Comparison of ENCODE assay signal across 15 cellular contexts in the genomic region with DNA sequence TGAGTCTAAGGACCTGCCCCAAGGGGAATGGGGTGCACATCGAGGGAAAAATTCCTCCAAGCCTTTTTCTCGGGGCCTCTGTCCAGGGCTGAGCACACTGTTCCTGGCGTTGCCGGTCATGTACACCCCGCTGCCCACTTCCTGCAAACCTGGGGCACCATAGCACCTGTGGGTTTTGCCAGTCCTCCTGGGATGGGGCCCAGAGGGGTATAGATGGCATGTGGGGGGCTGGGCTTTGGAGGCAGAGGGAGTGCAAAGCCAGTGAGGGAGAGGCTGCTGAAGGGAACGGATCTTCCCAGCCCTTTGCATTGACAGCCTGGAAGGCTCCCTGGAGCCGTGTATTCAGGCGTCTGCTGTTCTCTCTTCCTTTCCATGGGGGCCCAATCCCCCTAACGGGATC.
"Had no signal": no experiment of that assay in that cellular context is flagged by ENCODE, and none has a peak within 500 bp of the region (broad histone marks: within the 10 kb centered on the region; RNA-seq: fewer than 3 reads in every experiment).

No MANE protein-coding gene starts in this region.

- H3K27me3 ChIP-seq: sigmoid colon, tibial nerve had no signal

- H3K9me3 ChIP-seq: sigmoid colon, suprapubic skin, tibial nerve, upper lobe of right lung had no signal

- H3K4me1 ChIP-seq: suprapubic skin, upper lobe of right lung had no signal

- H3K4me3 ChIP-seq: coronary artery, hepatocyte, sigmoid colon, skin epidermis, suprapubic skin, tibial nerve, upper lobe of right lung had no signal

- H3K27ac ChIP-seq: coronary artery, hepatocyte, sigmoid colon, skin epidermis, suprapubic skin, upper lobe of right lung had no signal

- DNase-seq: effector CD8-positive, alpha-beta T cell; foreskin melanocyte; mesendoderm; naive thymus-derived CD4-positive, alpha-beta T cell; nephron progenitor cell; sigmoid colon; stimulated activated CD4-positive, alpha-beta T cell treated with anti-CD3 and anti-CD28 coated beads, Interleukin-12 subunit alpha, Interleukin-12 subunit beta, amount 100 ng/mL, for 4 hours; stimulated activated CD4-positive, alpha-beta T cell treated with anti-CD3 and anti-CD28 coated beads, Interleukin-2, amount 100 ng/mL, for 48 hours; stimulated activated naive CD4-positive, alpha-beta T cell treated with Interleukin-2 at 50 U/mL for 16 hours; upper lobe of right lung had no signal

- H3K36me3 ChIP-seq: sigmoid colon, suprapubic skin, tibial nerve, upper lobe of right lung had no signal
